Comparison of ENCODE assay signal across 1 cellular context in genomic region chr2:120398961-120399888, GRCh38.
A peak's percentile ranks its signal among the peaks of the same experiment; 100 is the strongest.
TF ChIP-seq lines count a peak whose summit lies in the region.

No MANE protein-coding gene starts in this region.

TF ChIP-seq in HepG2, 621 proteins besides CTCF, POLR2A, EP300 and RAD21 (continued from another document and continues in another):
- TF ChIP-seq ZNF770 (CRISPR knock-in tag; IDR thresholded peaks at IDR 0.05) = no peak; the same call in 1 of the 2 replicates
- TF ChIP-seq ZFX (CRISPR knock-in tag; IDR thresholded peaks at IDR 0.05; ENCODE audit: low read depth) = peak; percentile 52; the same call in 1 of the 2 replicates
- peak; percentile 52 for TF ChIP-seq THAP11 (CRISPR knock-in tag; IDR thresholded peaks at IDR 0.05)
- TF ChIP-seq REL (CRISPR knock-in tag; conservative IDR thresholded peaks at IDR 0.05) = no peak
- TF ChIP-seq RNF219 (CRISPR knock-in tag; IDR thresholded peaks at IDR 0.05) = no peak
- no peak for TF ChIP-seq TCF7L2 (IDR thresholded peaks at IDR 0.05; ENCODE audit: low read depth, low read length)
- TF ChIP-seq HMGXB4 (CRISPR knock-in tag; IDR thresholded peaks at IDR 0.05; ENCODE audit: borderline replicate concordance in 1 of 2, low read depth in 1 of 2) = peak in 1 of 2 experiments; percentile 60; a peak in 1 of 4 replicates
- peak; percentile 79 for TF ChIP-seq MLX (CRISPR knock-in tag; IDR thresholded peaks at IDR 0.05)
- TF ChIP-seq PHF20 (CRISPR knock-in tag; IDR thresholded peaks at IDR 0.05) = no peak
- peak; percentile 85 for TF ChIP-seq SAP130 (CRISPR knock-in tag; IDR thresholded peaks at IDR 0.05; ENCODE audit: low read depth)
- TF ChIP-seq NR2F2 (IDR thresholded peaks at IDR 0.05; ENCODE audit: borderline replicate concordance, low read depth) = 0 out of 2 replicates have a peak, but pooled peaks have one; percentile 19
- no peak for TF ChIP-seq ZNF562 (CRISPR knock-in tag; IDR thresholded peaks at IDR 0.05; ENCODE audit: borderline replicate concordance)
- TF ChIP-seq ZNF451 (CRISPR knock-in tag; IDR thresholded peaks at IDR 0.05) = no peak; the same call in 1 of the 2 replicates
- no peak for TF ChIP-seq TSC22D2 (CRISPR knock-in tag; IDR thresholded peaks at IDR 0.05; ENCODE audit: borderline replicate concordance)
- TF ChIP-seq ZMYM3 (CRISPR knock-in tag; IDR thresholded peaks at IDR 0.05) = peak; percentile 47; the same call in 1 of the 2 replicates
- TF ChIP-seq KAT8 (CRISPR knock-in tag; IDR thresholded peaks at IDR 0.05) = peak; percentile 67; the same call in 1 of the 2 replicates
- no peak for TF ChIP-seq ZNF841 (CRISPR knock-in tag; IDR thresholded peaks at IDR 0.05; ENCODE audit: borderline replicate concordance)
- TF ChIP-seq, protein P1, sequence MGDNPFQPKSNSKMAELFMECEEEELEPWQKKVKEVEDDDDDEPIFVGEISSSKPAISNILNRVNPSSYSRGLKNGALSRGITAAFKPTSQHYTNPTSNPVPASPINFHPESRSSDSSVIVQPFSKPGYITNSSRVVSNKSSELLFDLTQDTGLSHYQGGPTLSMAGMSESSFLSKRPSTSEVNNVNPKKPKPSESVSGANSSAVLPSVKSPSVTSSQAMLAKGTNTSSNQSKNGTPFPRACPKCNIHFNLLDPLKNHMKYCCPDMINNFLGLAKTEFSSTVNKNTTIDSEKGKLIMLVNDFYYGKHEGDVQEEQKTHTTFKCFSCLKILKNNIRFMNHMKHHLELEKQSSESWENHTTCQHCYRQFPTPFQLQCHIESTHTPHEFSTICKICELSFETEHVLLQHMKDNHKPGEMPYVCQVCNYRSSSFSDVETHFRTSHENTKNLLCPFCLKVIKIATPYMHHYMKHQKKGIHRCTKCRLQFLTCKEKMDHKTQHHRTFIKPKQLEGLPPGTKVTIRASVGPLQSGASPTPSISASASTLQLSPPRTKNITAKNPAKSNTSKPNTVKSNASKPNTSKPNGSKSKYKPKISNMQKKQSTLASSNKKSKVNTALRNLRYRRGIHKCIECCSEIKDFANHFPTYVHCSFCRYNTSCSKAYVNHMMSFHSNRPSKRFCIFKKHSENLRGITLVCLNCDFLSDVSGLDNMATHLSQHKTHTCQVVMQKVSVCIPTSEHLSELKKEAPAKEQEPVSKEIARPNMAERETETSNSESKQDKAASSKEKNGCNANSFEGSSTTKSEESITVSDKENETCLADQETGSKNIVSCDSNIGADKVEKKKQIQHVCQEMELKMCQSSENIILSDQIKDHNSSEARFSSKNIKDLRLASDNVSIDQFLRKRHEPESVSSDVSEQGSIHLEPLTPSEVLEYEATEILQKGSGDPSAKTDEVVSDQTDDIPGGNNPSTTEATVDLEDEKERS (CRISPR knock-in tag; IDR thresholded peaks at IDR 0.05) = peak; percentile 77; the same call in 1 of the 2 replicates
- no peak for TF ChIP-seq ATF7 (IDR thresholded peaks at IDR 0.05)
- peak; percentile 83; the same call in 1 of the 2 replicates for TF ChIP-seq ATF7 (CRISPR knock-in tag; IDR thresholded peaks at IDR 0.05)
- 0 out of 2 replicates have a peak, but pooled peaks have one; percentile 25 for TF ChIP-seq TOPORS (CRISPR knock-in tag; IDR thresholded peaks at IDR 0.05)
- peak; percentile 35; the same call in 1 of the 2 replicates for TF ChIP-seq ZNF333 (CRISPR knock-in tag; IDR thresholded peaks at IDR 0.05; ENCODE audit: borderline replicate concordance)
- TF ChIP-seq FUBP1 (CRISPR knock-in tag; IDR thresholded peaks at IDR 0.05; ENCODE audit: borderline replicate concordance) = no peak
- TF ChIP-seq, protein P2, sequence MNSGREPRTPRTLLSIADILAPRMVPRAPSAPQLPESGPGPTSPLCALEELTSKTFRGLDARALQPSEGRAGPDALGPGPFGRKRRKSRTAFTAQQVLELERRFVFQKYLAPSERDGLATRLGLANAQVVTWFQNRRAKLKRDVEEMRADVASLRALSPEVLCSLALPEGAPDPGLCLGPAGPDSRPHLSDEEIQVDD (CRISPR knock-in tag; IDR thresholded peaks at IDR 0.05; ENCODE audit: borderline replicate concordance) = no peak
- no peak for TF ChIP-seq ZNF704 (CRISPR knock-in tag; IDR thresholded peaks at IDR 0.05; ENCODE audit: borderline replicate concordance)
- TF ChIP-seq HOMEZ (CRISPR knock-in tag; IDR thresholded peaks at IDR 0.05; ENCODE audit: low read depth) = peak; percentile 72; the same call in 1 of the 2 replicates
- TF ChIP-seq, protein P3, sequence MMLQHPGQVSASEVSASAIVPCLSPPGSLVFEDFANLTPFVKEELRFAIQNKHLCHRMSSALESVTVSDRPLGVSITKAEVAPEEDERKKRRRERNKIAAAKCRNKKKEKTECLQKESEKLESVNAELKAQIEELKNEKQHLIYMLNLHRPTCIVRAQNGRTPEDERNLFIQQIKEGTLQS (CRISPR knock-in tag; IDR thresholded peaks at IDR 0.05) = peak; percentile 88
- 0 out of 2 replicates have a peak, but pooled peaks have one; percentile 47 for TF ChIP-seq IRF9 (CRISPR knock-in tag; IDR thresholded peaks at IDR 0.05; ENCODE audit: borderline replicate concordance)
- no peak for TF ChIP-seq ZBTB42 (CRISPR knock-in tag; IDR thresholded peaks at IDR 0.05)
- TF ChIP-seq FOXC1 (CRISPR knock-in tag; IDR thresholded peaks at IDR 0.05; ENCODE audit: borderline replicate concordance) = no peak
- no peak for TF ChIP-seq ZNF510 (CRISPR knock-in tag; IDR thresholded peaks at IDR 0.05; ENCODE audit: low read depth)
- peak; percentile 67 for TF ChIP-seq FOXJ3 (CRISPR knock-in tag; IDR thresholded peaks at IDR 0.05; ENCODE audit: borderline replicate concordance)
- TF ChIP-seq HNRNPLL (IDR thresholded peaks at IDR 0.05; ENCODE audit: low read depth, low read length, poor library complexity, severe bottlenecking) = no peak
